Comparison of ENCODE assay signal across 15 cellular contexts in the genomic region with DNA sequence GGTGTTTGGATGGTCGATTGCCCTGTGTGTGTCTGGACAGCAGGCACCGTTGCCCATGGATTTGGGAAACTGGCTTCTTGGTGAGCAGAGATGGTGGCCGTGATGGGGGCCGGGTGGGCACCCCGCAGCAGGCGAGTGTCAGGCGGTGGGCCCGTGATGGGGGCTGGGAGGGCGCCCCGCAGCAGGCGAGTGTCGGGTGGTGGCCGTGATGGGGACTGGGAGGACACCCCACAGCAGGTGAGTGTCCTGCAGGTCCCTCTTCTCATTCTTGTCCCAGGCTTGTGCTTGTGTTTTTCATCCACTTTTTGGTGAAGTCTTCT.
DNase-seq lines count a peak whose midpoint lies in the region; ATAC-seq and TF ChIP-seq lines count a peak whose summit lies in the region.
"Had no signal": no experiment of that assay in that cellular context is flagged by ENCODE, and none has a peak within 500 bp of the region (broad histone marks: within the 10 kb centered on the region; RNA-seq: fewer than 3 reads in every experiment).

No MANE protein-coding gene starts in this region.

- H3K9me3 ChIP-seq in right atrium auricular region (no peaks in the 10 kb centered on the region), heart left ventricle (no peaks in the 10 kb centered on the region), vagina (no peaks in the 10 kb centered on the region)

- no peak overlapping the region for H3K4me3 Mint-ChIP-seq in brain
- H3K4me3 Mint-ChIP-seq: CD4-positive, alpha-beta memory T cell; GM23338; H9; HFFc6 had no signal

- no peak overlapping the region for H3K4me3 ChIP-seq in right atrium auricular region
- no peak overlapping the region for H3K4me3 ChIP-seq in heart left ventricle
- H3K4me3 ChIP-seq in dorsolateral prefrontal cortex = no peak overlapping the region
- no peak overlapping the region for H3K4me3 ChIP-seq in vagina
- H3K4me3 ChIP-seq: GM23338 had no signal

- intact Hi-C loops in heart left ventricle (cut with DNase I) = loop anchor here in 3 of 10 donors (10.0 kb wide), 3 partner anchors 69 to 519 kb away; no protein-coding TSS in a partner anchor
- intact Hi-C loops in dorsolateral prefrontal cortex (cut with DNase I) = loop anchor here in 1 of 2 donors (10.0 kb wide), 1 partner anchor 279 kb away; no protein-coding TSS in a partner anchor
- intact Hi-C loops in vagina (cut with DNase I) = no loop called here

- H3K27ac ChIP-seq in right atrium auricular region = peak overlapping the region; percentile 74 to 77
- H3K27ac ChIP-seq in heart left ventricle = peak overlapping the region in 5 of 12 donors; percentile 17 to 64 (median 35)
- H3K27ac ChIP-seq in dorsolateral prefrontal cortex = peak overlapping the region in 32 of 59 donors; percentile 34 to 83 (median 70)
- H3K27ac ChIP-seq in vagina = no peak overlapping the region

- no peak for TF ChIP-seq POLR2A in heart left ventricle (IDR thresholded peaks at IDR 0.05)
- TF ChIP-seq POLR2A in vagina (IDR thresholded peaks at IDR 0.05) = no peak

- 87 to 94% (median 91%) methylated on average over 12 to 13 of the region's 13 CpGs for WGBS in heart left ventricle, 4 donors

- no peaks in the 10 kb centered on the region for H3K36me3 ChIP-seq in right atrium auricular region
- peaks cover 0 to 48% (median 16%) of the 10 kb centered on the region in 9 donors for H3K36me3 ChIP-seq in heart left ventricle
- H3K36me3 ChIP-seq in vagina = peaks cover 0 to 18% of the 10 kb centered on the region in 2 donors

- no peak for ATAC-seq in heart left ventricle
- ATAC-seq: GM23338 had no signal

- peaks cover 58% of the 10 kb centered on the region for H3K4me1 Mint-ChIP-seq in brain

- no peak for TF ChIP-seq CTCF in right atrium auricular region (IDR thresholded peaks at IDR 0.05)
- TF ChIP-seq CTCF in heart left ventricle (IDR thresholded peaks at IDR 0.05) = no peak
- no peak for TF ChIP-seq CTCF in brain (conservative IDR thresholded peaks at IDR 0.05)
- TF ChIP-seq CTCF in dorsolateral prefrontal cortex (IDR thresholded peaks at IDR 0.05 in 54 of 56, conservative IDR thresholded peaks at IDR 0.05 in 2 of 56; ENCODE audit: low read depth in 1 of 56, partially characterized antibody in 56 of 56) = no peak
- no peak for TF ChIP-seq CTCF in vagina (IDR thresholded peaks at IDR 0.05)

- no peaks in the 10 kb centered on the region for H3K27me3 Mint-ChIP-seq in brain
- H3K27me3 Mint-ChIP-seq: CD4-positive, alpha-beta memory T cell had no signal

- H3K9me3 Mint-ChIP-seq in brain = no peaks in the 10 kb centered on the region
- H3K9me3 Mint-ChIP-seq: CD4-positive, alpha-beta memory T cell; GM23338; H9; HFFc6 had no signal

- no peaks in the 10 kb centered on the region for H3K27me3 ChIP-seq in right atrium auricular region
- H3K27me3 ChIP-seq in heart left ventricle = no peaks in the 10 kb centered on the region
- H3K27me3 ChIP-seq in dorsolateral prefrontal cortex = no peaks in the 10 kb centered on the region
- H3K27me3 ChIP-seq in vagina = no peaks in the 10 kb centered on the region

- H3K36me3 Mint-ChIP-seq in brain = peaks cover 18% of the 10 kb centered on the region

- H3K4me1 ChIP-seq in right atrium auricular region = peaks cover 0 to 60% of the 10 kb centered on the region in 2 donors
- peaks cover 0 to 43% (median 12%) of the 10 kb centered on the region in 12 donors for H3K4me1 ChIP-seq in heart left ventricle
- peaks cover 31% of the 10 kb centered on the region for H3K4me1 ChIP-seq in vagina

- H3K27ac Mint-ChIP-seq in brain = peak overlapping the region in 3 of 5 experiments; percentile 71 to 89 (median 81)
- H3K27ac Mint-ChIP-seq: CD4-positive, alpha-beta memory T cell; GM23338; HFFc6 had no signal

- DNase-seq in right atrium auricular region (ENCODE audit: low spot score) = no peak
- no peak for DNase-seq in heart left ventricle
- no peak for DNase-seq in dorsolateral prefrontal cortex
- DNase-seq in HCEC 1CT = no peak
- DNase-seq in vagina (ENCODE audit: extremely low spot score in 2 of 2) = no peak
- DNase-seq: Calu3; CD4-positive, alpha-beta memory T cell; COR-L47; DMS53; DMS79 treated with DMSO at 0.1 percent for 48 hours; GF-D8; H9; HFFc6 had no signal
